7 cellular contexts compared by ENCODE assay signal in genomic region chr2:138579556-138579955, GRCh38.
"Had no signal": no experiment of that assay in that cellular context is flagged by ENCODE, and none has a peak within 500 bp of the region (broad histone marks: within the 10 kb centered on the region; RNA-seq: fewer than 3 reads in every experiment).

No MANE protein-coding gene starts in this region.

- H3K27ac Mint-ChIP-seq: IgD-negative memory B cell had no signal

- H3K27me3 Mint-ChIP-seq: IgD-negative memory B cell had no signal

- H3K9me3 ChIP-seq: HAP-1 had no signal

- ATAC-seq: HCT116, HepG2 had no signal

- H3K36me3 ChIP-seq: HAP-1 had no signal

- DNase-seq: GM23248, GOT3, H7 had no signal

- H3K4me1 ChIP-seq: HAP-1 had no signal

- H3K9ac ChIP-seq: GM23248 had no signal

- H3K4me3 Mint-ChIP-seq: IgD-negative memory B cell had no signal

- H3K4me3 ChIP-seq: GM23248, HAP-1 had no signal
